1 cellular context compared by ENCODE assay signal in the genomic region with DNA sequence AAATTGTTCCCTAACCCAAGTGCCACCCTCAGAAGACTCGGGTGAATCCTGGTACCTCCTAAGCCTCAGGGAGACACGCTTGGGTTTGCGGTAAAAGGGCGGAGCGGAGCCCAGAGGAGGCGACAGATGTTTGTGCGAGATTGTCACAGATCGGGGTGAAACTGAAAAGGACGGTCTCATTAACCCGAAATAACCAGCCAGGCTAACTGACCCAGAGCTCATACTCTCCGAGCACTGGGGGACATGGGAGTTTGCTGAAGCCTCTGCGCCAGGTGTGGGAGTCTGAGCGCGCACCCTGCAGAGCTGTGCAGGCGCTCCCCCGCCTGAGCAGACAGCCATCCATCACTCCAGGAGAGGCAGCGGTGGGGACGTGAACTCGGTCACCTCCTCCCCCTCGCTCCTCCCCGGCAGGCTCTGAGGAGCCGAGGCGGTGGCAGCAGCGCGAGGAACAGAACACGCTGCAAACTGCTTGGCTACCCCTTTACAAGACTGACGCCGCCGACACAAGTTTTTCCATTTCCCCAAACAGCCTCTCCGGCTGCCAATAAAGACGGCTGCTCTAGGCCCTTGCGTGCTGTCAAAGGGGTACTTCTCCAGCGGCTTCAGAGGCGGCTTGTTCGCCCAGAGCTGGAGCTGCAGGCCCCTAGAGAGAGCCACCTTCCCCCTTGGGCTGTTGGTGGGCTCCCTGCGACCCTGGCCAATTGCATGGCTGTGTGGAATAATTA.
A peak's percentile ranks its signal among the peaks of the same experiment; 100 is the strongest.
TF ChIP-seq lines count a peak whose summit lies in the region.

No MANE protein-coding gene starts in this region.

TF ChIP-seq in K562, 482 proteins besides CTCF, POLR2A, EP300 and RAD21 (continued from another document and continues in another):
- TF ChIP-seq ZKSCAN8 (CRISPR knock-in tag; IDR thresholded peaks at IDR 0.05) (no peak; the same call in 1 of the 2 replicates), BRD4 (IDR thresholded peaks at IDR 0.05) (peak; percentile 87; the same call in 1 of the 2 replicates), SMC3 (conservative IDR thresholded peaks at IDR 0.05; ENCODE audit: insufficient read depth, low read depth, low read length) (peak; percentile 57; the same call in 1 of the 2 replicates), RBFOX2 (IDR thresholded peaks at IDR 0.05; ENCODE audit: low read depth, low read length) (peak; percentile 68), ZNF766 (CRISPR knock-in tag; conservative IDR thresholded peaks at IDR 0.05) (peak; percentile 72), ARID2 (IDR thresholded peaks at IDR 0.05) (no peak), ETV6 (IDR thresholded peaks at IDR 0.05; ENCODE audit: borderline replicate concordance in 1 of 2, low read depth in 2 of 2, low read length in 1 of 2) (peak in 1 of 2 experiments; percentile 57; a peak in 1 of 4 replicates), ETV6 (CRISPR knock-in tag; IDR thresholded peaks at IDR 0.05; ENCODE audit: borderline replicate concordance) (no peak), COPS2 (conservative IDR thresholded peaks at IDR 0.05) (no peak), POLR3G (IDR thresholded peaks at IDR 0.05; ENCODE audit: extremely low read depth, insufficient read length, insufficient replicate concordance) (no peak), PHF20 (IDR thresholded peaks at IDR 0.05; ENCODE audit: partially characterized antibody) (peak; percentile 19), HDAC6 (IDR thresholded peaks at IDR 0.05; ENCODE audit: low read depth, low read length) (no peak), HDAC1 (IDR thresholded peaks at IDR 0.05) (peak in 1 of 2 experiments; percentile 93; a peak in 2 of 4 replicates), HNRNPH1 (optimal IDR thresholded peaks at IDR 0.05; ENCODE audit: low read depth, low read length) (no peak), ZNF699 (CRISPR knock-in tag; IDR thresholded peaks at IDR 0.05; ENCODE audit: insufficient replicate concordance) (no peak), RFX1 (IDR thresholded peaks at IDR 0.05) (no peak), CTBP1 (IDR thresholded peaks at IDR 0.05; ENCODE audit: borderline replicate concordance) (peak; percentile 100), CBFB (CRISPR knock-in tag; IDR thresholded peaks at IDR 0.05) (peak; percentile 93), ZEB2 (IDR thresholded peaks at IDR 0.05) (peak; percentile 97), XRCC3 (IDR thresholded peaks at IDR 0.05) (no peak), GATAD2B (IDR thresholded peaks at IDR 0.05; ENCODE audit: borderline replicate concordance) (peak; percentile 91), BRD9 (IDR thresholded peaks at IDR 0.05; ENCODE audit: low read depth, partially characterized antibody) (peak; percentile 40), TCF7 (IDR thresholded peaks at IDR 0.05; ENCODE audit: borderline replicate concordance) (peak; percentile 86; the same call in 1 of the 2 replicates), KLF6 (CRISPR knock-in tag; IDR thresholded peaks at IDR 0.05; ENCODE audit: borderline replicate concordance) (no peak), ZNF134 (CRISPR knock-in tag; conservative IDR thresholded peaks at IDR 0.05) (no peak)
- TF ChIP-seq, protein P1, sequence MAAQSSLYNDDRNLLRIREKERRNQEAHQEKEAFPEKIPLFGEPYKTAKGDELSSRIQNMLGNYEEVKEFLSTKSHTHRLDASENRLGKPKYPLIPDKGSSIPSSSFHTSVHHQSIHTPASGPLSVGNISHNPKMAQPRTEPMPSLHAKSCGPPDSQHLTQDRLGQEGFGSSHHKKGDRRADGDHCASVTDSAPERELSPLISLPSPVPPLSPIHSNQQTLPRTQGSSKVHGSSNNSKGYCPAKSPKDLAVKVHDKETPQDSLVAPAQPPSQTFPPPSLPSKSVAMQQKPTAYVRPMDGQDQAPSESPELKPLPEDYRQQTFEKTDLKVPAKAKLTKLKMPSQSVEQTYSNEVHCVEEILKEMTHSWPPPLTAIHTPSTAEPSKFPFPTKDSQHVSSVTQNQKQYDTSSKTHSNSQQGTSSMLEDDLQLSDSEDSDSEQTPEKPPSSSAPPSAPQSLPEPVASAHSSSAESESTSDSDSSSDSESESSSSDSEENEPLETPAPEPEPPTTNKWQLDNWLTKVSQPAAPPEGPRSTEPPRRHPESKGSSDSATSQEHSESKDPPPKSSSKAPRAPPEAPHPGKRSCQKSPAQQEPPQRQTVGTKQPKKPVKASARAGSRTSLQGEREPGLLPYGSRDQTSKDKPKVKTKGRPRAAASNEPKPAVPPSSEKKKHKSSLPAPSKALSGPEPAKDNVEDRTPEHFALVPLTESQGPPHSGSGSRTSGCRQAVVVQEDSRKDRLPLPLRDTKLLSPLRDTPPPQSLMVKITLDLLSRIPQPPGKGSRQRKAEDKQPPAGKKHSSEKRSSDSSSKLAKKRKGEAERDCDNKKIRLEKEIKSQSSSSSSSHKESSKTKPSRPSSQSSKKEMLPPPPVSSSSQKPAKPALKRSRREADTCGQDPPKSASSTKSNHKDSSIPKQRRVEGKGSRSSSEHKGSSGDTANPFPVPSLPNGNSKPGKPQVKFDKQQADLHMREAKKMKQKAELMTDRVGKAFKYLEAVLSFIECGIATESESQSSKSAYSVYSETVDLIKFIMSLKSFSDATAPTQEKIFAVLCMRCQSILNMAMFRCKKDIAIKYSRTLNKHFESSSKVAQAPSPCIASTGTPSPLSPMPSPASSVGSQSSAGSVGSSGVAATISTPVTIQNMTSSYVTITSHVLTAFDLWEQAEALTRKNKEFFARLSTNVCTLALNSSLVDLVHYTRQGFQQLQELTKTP (IDR thresholded peaks at IDR 0.05; ENCODE audit: low read depth in 1 of 2, partially characterized antibody in 2 of 2), result no peak
- TF ChIP-seq, protein P2, sequence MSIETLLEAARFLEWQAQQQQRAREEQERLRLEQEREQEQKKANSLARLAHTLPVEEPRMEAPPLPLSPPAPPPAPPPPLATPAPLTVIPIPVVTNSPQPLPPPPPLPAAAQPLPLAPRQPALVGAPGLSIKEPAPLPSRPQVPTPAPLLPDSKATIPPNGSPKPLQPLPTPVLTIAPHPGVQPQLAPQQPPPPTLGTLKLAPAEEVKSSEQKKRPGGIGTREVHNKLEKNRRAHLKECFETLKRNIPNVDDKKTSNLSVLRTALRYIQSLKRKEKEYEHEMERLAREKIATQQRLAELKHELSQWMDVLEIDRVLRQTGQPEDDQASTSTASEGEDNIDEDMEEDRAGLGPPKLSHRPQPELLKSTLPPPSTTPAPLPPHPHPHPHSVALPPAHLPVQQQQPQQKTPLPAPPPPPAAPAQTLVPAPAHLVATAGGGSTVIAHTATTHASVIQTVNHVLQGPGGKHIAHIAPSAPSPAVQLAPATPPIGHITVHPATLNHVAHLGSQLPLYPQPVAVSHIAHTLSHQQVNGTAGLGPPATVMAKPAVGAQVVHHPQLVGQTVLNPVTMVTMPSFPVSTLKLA (conservative IDR thresholded peaks at IDR 0.05), result peak; percentile 39 to 74
- TF ChIP-seq, protein P3, sequence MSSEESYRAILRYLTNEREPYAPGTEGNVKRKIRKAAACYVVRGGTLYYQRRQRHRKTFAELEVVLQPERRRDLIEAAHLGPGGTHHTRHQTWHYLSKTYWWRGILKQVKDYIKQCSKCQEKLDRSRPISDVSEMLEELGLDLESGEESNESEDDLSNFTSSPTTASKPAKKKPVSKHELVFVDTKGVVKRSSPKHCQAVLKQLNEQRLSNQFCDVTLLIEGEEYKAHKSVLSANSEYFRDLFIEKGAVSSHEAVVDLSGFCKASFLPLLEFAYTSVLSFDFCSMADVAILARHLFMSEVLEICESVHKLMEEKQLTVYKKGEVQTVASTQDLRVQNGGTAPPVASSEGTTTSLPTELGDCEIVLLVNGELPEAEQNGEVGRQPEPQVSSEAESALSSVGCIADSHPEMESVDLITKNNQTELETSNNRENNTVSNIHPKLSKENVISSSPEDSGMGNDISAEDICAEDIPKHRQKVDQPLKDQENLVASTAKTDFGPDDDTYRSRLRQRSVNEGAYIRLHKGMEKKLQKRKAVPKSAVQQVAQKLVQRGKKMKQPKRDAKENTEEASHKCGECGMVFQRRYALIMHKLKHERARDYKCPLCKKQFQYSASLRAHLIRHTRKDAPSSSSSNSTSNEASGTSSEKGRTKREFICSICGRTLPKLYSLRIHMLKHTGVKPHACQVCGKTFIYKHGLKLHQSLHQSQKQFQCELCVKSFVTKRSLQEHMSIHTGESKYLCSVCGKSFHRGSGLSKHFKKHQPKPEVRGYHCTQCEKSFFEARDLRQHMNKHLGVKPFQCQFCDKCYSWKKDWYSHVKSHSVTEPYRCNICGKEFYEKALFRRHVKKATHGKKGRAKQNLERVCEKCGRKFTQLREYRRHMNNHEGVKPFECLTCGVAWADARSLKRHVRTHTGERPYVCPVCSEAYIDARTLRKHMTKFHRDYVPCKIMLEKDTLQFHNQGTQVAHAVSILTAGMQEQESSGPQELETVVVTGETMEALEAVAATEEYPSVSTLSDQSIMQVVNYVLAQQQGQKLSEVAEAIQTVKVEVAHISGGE (CRISPR knock-in tag; IDR thresholded peaks at IDR 0.05), result peak in 1 of 3 experiments; percentile 71; a peak in 2 of 6 replicates
- TF ChIP-seq, protein P4, sequence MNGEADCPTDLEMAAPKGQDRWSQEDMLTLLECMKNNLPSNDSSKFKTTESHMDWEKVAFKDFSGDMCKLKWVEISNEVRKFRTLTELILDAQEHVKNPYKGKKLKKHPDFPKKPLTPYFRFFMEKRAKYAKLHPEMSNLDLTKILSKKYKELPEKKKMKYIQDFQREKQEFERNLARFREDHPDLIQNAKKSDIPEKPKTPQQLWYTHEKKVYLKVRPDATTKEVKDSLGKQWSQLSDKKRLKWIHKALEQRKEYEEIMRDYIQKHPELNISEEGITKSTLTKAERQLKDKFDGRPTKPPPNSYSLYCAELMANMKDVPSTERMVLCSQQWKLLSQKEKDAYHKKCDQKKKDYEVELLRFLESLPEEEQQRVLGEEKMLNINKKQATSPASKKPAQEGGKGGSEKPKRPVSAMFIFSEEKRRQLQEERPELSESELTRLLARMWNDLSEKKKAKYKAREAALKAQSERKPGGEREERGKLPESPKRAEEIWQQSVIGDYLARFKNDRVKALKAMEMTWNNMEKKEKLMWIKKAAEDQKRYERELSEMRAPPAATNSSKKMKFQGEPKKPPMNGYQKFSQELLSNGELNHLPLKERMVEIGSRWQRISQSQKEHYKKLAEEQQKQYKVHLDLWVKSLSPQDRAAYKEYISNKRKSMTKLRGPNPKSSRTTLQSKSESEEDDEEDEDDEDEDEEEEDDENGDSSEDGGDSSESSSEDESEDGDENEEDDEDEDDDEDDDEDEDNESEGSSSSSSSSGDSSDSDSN (IDR thresholded peaks at IDR 0.05; ENCODE audit: borderline replicate concordance in 1 of 2, low read depth in 2 of 2, low read length in 2 of 2), result peak; percentile 66 to 89; a peak in 3 of 4 replicates
- TF ChIP-seq, protein P5, sequence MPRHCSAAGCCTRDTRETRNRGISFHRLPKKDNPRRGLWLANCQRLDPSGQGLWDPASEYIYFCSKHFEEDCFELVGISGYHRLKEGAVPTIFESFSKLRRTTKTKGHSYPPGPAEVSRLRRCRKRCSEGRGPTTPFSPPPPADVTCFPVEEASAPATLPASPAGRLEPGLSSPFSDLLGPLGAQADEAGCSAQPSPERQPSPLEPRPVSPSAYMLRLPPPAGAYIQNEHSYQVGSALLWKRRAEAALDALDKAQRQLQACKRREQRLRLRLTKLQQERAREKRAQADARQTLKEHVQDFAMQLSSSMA (CRISPR knock-in tag; IDR thresholded peaks at IDR 0.05), result no peak
- TF ChIP-seq, protein P6, sequence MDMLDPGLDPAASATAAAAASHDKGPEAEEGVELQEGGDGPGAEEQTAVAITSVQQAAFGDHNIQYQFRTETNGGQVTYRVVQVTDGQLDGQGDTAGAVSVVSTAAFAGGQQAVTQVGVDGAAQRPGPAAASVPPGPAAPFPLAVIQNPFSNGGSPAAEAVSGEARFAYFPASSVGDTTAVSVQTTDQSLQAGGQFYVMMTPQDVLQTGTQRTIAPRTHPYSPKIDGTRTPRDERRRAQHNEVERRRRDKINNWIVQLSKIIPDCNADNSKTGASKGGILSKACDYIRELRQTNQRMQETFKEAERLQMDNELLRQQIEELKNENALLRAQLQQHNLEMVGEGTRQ (CRISPR knock-in tag; IDR thresholded peaks at IDR 0.05), result no peak
- TF ChIP-seq, protein P7, sequence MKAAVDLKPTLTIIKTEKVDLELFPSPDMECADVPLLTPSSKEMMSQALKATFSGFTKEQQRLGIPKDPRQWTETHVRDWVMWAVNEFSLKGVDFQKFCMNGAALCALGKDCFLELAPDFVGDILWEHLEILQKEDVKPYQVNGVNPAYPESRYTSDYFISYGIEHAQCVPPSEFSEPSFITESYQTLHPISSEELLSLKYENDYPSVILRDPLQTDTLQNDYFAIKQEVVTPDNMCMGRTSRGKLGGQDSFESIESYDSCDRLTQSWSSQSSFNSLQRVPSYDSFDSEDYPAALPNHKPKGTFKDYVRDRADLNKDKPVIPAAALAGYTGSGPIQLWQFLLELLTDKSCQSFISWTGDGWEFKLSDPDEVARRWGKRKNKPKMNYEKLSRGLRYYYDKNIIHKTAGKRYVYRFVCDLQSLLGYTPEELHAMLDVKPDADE (conservative IDR thresholded peaks at IDR 0.05; ENCODE audit: control insufficient read depth, low read depth, low read length), result peak; percentile 84; the same call in 1 of the 2 replicates
- TF ChIP-seq, protein P8, sequence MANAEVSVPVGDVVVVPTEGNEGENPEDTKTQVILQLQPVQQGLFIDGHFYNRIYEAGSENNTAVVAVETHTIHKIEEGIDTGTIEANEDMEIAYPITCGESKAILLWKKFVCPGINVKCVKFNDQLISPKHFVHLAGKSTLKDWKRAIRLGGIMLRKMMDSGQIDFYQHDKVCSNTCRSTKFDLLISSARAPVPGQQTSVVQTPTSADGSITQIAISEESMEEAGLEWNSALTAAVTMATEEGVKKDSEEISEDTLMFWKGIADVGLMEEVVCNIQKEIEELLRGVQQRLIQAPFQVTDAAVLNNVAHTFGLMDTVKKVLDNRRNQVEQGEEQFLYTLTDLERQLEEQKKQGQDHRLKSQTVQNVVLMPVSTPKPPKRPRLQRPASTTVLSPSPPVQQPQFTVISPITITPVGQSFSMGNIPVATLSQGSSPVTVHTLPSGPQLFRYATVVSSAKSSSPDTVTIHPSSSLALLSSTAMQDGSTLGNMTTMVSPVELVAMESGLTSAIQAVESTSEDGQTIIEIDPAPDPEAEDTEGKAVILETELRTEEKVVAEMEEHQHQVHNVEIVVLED (CRISPR knock-in tag; IDR thresholded peaks at IDR 0.05), result peak; percentile 55
- TF ChIP-seq, protein P9, sequence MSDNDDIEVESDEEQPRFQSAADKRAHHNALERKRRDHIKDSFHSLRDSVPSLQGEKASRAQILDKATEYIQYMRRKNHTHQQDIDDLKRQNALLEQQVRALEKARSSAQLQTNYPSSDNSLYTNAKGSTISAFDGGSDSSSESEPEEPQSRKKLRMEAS (CRISPR knock-in tag; IDR thresholded peaks at IDR 0.05), result peak; percentile 96
